In the genomic region with DNA sequence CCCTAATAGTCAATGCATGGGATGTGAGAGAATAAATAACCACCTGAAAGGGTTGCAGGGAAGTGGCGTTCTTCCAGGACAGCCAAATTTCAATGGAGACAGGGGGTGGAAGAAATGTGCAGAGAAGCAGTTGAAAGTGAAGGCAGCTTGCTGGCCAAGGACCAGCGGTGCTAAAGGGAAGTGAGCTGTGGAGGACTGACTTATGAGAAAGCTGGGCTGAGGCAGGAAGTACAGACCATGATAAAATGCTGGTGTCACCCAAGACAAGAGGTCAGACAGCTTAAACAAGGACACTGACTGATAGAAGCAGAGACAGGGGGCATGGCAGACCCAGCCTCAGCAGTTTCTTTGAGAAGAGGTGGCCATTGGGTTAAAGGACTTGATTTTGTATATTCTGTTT, we compare ENCODE assay signal across 10 cellular contexts.
A peak's percentile ranks its signal among the peaks of the same experiment; 100 is the strongest.
DNase-seq lines count a peak whose midpoint lies in the region; ATAC-seq and TF ChIP-seq lines count a peak whose summit lies in the region.
"Had no signal": no experiment of that assay in that cellular context is flagged by ENCODE, and none has a peak within 500 bp of the region (broad histone marks: within the 10 kb centered on the region; RNA-seq: fewer than 3 reads in every experiment).

No MANE protein-coding gene starts in this region.

- POLR2A ChIA-PET in Caco-2 (lab: Charles Lee) = no interaction called here

- no peaks in the 10 kb centered on the region for H3K27me3 Mint-ChIP-seq in Caco-2 (ENCODE audit: insufficient read depth, unreplicated experiment)

- DNase-seq in KG1 (lab: John Stamatoyannopoulos, UW) (peak; percentile 27), foreskin fibroblast (peak; percentile 26 to 56), Caco-2 (no peak), LoVo (ENCODE audit: low spot score) (no peak), HCEC 1CT (no peak), HPDE6-E6E7 (ENCODE audit: extremely low spot score) (no peak)

- peaks cover 29% of the 10 kb centered on the region for H3K4me1 ChIP-seq in BLaER1
- H3K4me1 ChIP-seq in Caco-2 = no peaks in the 10 kb centered on the region
- H3K4me1 ChIP-seq: SJCRH30 had no signal

- no peaks in the 10 kb centered on the region for H3K36me3 ChIP-seq in BLaER1
- peaks cover 2% of the 10 kb centered on the region; the same call in 1 of the 2 replicates for H3K36me3 ChIP-seq in Caco-2 (ENCODE audit: control insufficient read depth, insufficient read depth, low read length)
- H3K36me3 ChIP-seq: SJCRH30 had no signal

- peak overlapping the region; percentile 14; the same call in 1 of the 2 replicates for H3K27ac ChIP-seq in BLaER1
- H3K27ac ChIP-seq: epithelial cell of prostate, SJCRH30 had no signal

- no peak overlapping the region for H3K4me3 Mint-ChIP-seq in Caco-2 (ENCODE audit: unreplicated experiment)

- H3K4me1 Mint-ChIP-seq in Caco-2 (ENCODE audit: low read depth, unreplicated experiment) = no peaks in the 10 kb centered on the region

- H3K9ac ChIP-seq in BLaER1 = peak overlapping the region; percentile 24; the same call in 1 of the 2 replicates

- H3K9me3 Mint-ChIP-seq in Caco-2 (ENCODE audit: unreplicated experiment) = no peaks in the 10 kb centered on the region

- H3K27me3 ChIP-seq in BLaER1 (no peaks in the 10 kb centered on the region), Caco-2 (replicated peaks; ENCODE audit: control insufficient read depth, insufficient read depth, low read length) (no peaks in the 10 kb centered on the region)
- H3K27me3 ChIP-seq: SJCRH30 had no signal

- no peak overlapping the region for H3K27ac Mint-ChIP-seq in Caco-2 (ENCODE audit: unreplicated experiment)

- H3K36me3 Mint-ChIP-seq in Caco-2 (ENCODE audit: insufficient read depth, unreplicated experiment) = peaks cover 6% of the 10 kb centered on the region

- CTCF ChIA-PET in Caco-2 (lab: Charles Lee) = interaction anchor here (0.6 to 1.1 kb wide), 3 partner anchors 45 to 591 kb away, joined by 3 to 4 read pairs (median 3); no protein-coding TSS in a partner anchor

- TF ChIP-seq CTCF in foreskin fibroblast (IDR thresholded peaks at IDR 0.05; ENCODE audit: low read depth, low read length) = no peak
- TF ChIP-seq CTCF in Caco-2 (IDR thresholded peaks at IDR 0.05; ENCODE audit: insufficient read depth in 1 of 2, low read depth in 1 of 2, low read length in 1 of 2, severe bottlenecking in 1 of 2, unreplicated experiment in 1 of 2) = no peak

- ATAC-seq in GM19463 (IDR thresholded peaks at IDR 0.05; ENCODE audit: unreplicated experiment) = peak; percentile 72

- H3K4me3 ChIP-seq in BLaER1 = no peak overlapping the region
- no peak overlapping the region for H3K4me3 ChIP-seq in foreskin fibroblast (ENCODE audit: low read depth in 1 of 2, low read length in 2 of 2)
- no peak overlapping the region for H3K4me3 ChIP-seq in Caco-2 (ENCODE audit: low read depth, low read length)
- H3K4me3 ChIP-seq: SJCRH30 had no signal

- no TSS peak for BruUV-seq in Caco-2 (replicated peaks; lab: Mats Ljungman, UMichigan)

- H3K4me2 ChIP-seq in BLaER1 = peak overlapping the region; percentile 61

- no peaks in the 10 kb centered on the region for H4K20me1 ChIP-seq in BLaER1

- peaks cover 7% of the 10 kb centered on the region; the same call in 1 of the 2 replicates for H3K9me3 ChIP-seq in BLaER1
- no peaks in the 10 kb centered on the region for H3K9me3 ChIP-seq in Caco-2
- H3K9me3 ChIP-seq: SJCRH30 had no signal

- intact Hi-C loops in Caco-2 (cut with micrococcal nuclease; ENCODE audit: unreplicated experiment) = loop anchor here (1.0 kb wide), 3 partner anchors 189 to 257 kb away; no protein-coding TSS in a partner anchor

Comparison
In these comparisons a context has a peak if more than half of its experiments do, and no peak if none do; other contexts are left out.
1. DNase-seq: peak in KG1 (single experiment) and foreskin fibroblast (2 of 2); none in Caco-2 (0 of 2), LoVo (single experiment), HCEC 1CT (single experiment) and HPDE6-E6E7 (single experiment).